ENCODE assay signal across 20 cellular contexts in the genomic region with DNA sequence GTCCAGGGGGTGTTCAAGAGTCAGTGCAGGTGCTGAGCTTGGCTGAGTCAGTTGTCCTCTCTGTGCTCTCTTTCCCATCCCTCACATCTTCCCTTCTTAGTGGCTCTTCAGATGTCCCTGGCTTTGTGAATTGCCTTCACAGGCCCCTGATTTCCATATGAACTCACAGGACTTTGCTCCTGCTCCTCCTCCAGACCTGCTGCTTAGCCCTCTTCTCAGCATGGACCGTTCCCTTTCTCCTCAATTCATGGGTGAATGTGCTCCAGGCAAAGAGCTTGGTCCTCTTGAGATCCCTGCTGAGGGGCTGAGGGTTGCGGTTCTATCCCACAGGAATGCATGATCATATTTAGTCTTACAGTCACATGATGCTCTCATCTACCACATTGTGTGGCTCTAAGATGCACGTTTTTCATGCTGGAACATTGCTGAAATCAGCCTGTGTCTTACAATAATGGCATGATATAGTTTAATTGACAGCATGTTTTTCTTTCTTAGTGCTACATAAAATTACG.
DNase-seq lines count a peak whose midpoint lies in the region; ATAC-seq and TF ChIP-seq lines count a peak whose summit lies in the region.
"Had no signal": no experiment of that assay in that cellular context is flagged by ENCODE, and none has a peak within 500 bp of the region (broad histone marks: within the 10 kb centered on the region; RNA-seq: fewer than 3 reads in every experiment).

No MANE protein-coding gene starts in this region.

- POLR2A ChIA-PET in GM10248 (lab: Yijun Ruan, JAX) = no interaction called here

- H3K4me3 ChIP-seq in astrocyte of the cerebellum (ENCODE audit: low read depth, low read length) = no peak overlapping the region
- H3K4me3 ChIP-seq: GM23338, pancreas, right lobe of liver, tibial artery had no signal

- in situ Hi-C loops in astrocyte of the cerebellum (cut with HindIII; ENCODE audit: low sequenced_read_pairs) = no loop called here

- DNase-seq in DMS53 treated with DMSO at 0.1 percent for 48 hours (lab: John Stamatoyannopoulos, UW; ENCODE audit: unreplicated experiment) = peak; percentile 81
- DNase-seq in NCI-H2107 (lab: John Stamatoyannopoulos, UW) = peak; percentile 91
- peak; percentile 4 for DNase-seq in astrocyte of the cerebellum (ENCODE audit: low read depth)
- DNase-seq in NCI-H524 (lab: John Stamatoyannopoulos, UW) = no peak
- no peak for DNase-seq in GM10248 (ENCODE audit: extremely low spot score)
- DNase-seq: activated CD4-positive, alpha-beta T cell treated with anti-CD3 and anti-CD28 coated beads, Interleukin-2, amount 10 ng/mL, durations not matched to agents 24 days and 14 days; activated CD8-positive, alpha-beta memory T cell treated with anti-CD3 and anti-CD28 coated beads, Interleukin-2, amount 50 U/mL, for 4 hours; DMS 273 treated with DMSO at 0.1 percent for 48 hours; foreskin keratinocyte; KBM-7; mesendoderm; naive thymus-derived CD8-positive, alpha-beta T cell; pancreas; right lobe of liver; stimulated activated naive CD4-positive, alpha-beta T cell treated with Interleukin-2 at 50 U/mL for 16 hours; tibial artery had no signal

- CTCF ChIA-PET in GM10248 (lab: Yijun Ruan, JAX) = interaction anchor here (1.9 to 2.6 kb wide), 2 partner anchors 10 to 36 kb away, joined by 7 to 8 read pairs; no protein-coding TSS in a partner anchor

- ATAC-seq in HG02759 (IDR thresholded peaks at IDR 0.05; ENCODE audit: unreplicated experiment) (peak; percentile 2), HG02588 (IDR thresholded peaks at IDR 0.05; ENCODE audit: unreplicated experiment) (no peak), HG02840 (IDR thresholded peaks at IDR 0.05; ENCODE audit: low FRiP score, unreplicated experiment) (no peak)
- ATAC-seq: GM23338; naive thymus-derived CD8-positive, alpha-beta T cell; pancreas had no signal

- TF ChIP-seq CTCF in astrocyte of the cerebellum (IDR thresholded peaks at IDR 0.05; ENCODE audit: low read depth, low read length, missing control alignments) (no peak), GM10248 (IDR thresholded peaks at IDR 0.05; ENCODE audit: control extremely low read depth, extremely low read depth, low read depth, missing control alignments) (no peak)

Comparison
In these comparisons a context has a peak if more than half of its experiments do, and no peak if none do; other contexts are left out.
1. DNase-seq: peak in DMS53 treated with DMSO at 0.1 percent for 48 hours (single experiment), NCI-H2107 (single experiment) and astrocyte of the cerebellum (single experiment); none in NCI-H524 (0 of 2) and GM10248 (single experiment).